In the genomic region with DNA sequence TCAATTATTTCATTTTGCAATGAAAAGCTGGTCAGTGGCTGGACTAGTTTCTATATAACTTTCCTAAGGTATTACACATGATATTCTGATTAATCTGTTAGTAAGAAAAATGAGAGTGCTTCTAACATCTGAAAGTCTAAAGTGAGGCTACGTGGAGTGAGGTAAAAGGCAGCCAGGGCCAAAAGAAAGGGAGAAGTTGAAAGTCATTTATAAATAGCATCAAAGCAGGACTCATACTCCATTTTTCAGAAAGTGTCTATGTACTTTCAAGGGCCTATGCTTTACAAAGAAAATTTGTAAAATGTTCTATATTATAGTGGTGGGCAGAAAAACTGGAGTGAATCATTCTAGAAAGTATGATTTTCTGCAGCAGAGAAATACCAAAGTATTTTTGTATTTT, we compare ENCODE assay signal across 2 cellular contexts.
TF ChIP-seq lines count a peak whose summit lies in the region.

No MANE protein-coding gene starts in this region.

TF ChIP-seq in HEK293, 187 proteins besides CTCF, POLR2A, EP300 and RAD21 (continued from another document):
- TF ChIP-seq, protein P1, sequence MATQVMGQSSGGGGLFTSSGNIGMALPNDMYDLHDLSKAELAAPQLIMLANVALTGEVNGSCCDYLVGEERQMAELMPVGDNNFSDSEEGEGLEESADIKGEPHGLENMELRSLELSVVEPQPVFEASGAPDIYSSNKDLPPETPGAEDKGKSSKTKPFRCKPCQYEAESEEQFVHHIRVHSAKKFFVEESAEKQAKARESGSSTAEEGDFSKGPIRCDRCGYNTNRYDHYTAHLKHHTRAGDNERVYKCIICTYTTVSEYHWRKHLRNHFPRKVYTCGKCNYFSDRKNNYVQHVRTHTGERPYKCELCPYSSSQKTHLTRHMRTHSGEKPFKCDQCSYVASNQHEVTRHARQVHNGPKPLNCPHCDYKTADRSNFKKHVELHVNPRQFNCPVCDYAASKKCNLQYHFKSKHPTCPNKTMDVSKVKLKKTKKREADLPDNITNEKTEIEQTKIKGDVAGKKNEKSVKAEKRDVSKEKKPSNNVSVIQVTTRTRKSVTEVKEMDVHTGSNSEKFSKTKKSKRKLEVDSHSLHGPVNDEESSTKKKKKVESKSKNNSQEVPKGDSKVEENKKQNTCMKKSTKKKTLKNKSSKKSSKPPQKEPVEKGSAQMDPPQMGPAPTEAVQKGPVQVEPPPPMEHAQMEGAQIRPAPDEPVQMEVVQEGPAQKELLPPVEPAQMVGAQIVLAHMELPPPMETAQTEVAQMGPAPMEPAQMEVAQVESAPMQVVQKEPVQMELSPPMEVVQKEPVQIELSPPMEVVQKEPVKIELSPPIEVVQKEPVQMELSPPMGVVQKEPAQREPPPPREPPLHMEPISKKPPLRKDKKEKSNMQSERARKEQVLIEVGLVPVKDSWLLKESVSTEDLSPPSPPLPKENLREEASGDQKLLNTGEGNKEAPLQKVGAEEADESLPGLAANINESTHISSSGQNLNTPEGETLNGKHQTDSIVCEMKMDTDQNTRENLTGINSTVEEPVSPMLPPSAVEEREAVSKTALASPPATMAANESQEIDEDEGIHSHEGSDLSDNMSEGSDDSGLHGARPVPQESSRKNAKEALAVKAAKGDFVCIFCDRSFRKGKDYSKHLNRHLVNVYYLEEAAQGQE (tag by site-specific recombination; IDR thresholded peaks at IDR 0.05): no peak
- TF ChIP-seq PRDM1 (tag by site-specific recombination; IDR thresholded peaks at IDR 0.05) (peak; percentile 68), ZNF585B (tag by site-specific recombination; IDR thresholded peaks at IDR 0.05) (no peak)

TF ChIP-seq in GM12878, 131 proteins besides CTCF, POLR2A, EP300 and RAD21 (continued from another document):
- TF ChIP-seq, protein P2, sequence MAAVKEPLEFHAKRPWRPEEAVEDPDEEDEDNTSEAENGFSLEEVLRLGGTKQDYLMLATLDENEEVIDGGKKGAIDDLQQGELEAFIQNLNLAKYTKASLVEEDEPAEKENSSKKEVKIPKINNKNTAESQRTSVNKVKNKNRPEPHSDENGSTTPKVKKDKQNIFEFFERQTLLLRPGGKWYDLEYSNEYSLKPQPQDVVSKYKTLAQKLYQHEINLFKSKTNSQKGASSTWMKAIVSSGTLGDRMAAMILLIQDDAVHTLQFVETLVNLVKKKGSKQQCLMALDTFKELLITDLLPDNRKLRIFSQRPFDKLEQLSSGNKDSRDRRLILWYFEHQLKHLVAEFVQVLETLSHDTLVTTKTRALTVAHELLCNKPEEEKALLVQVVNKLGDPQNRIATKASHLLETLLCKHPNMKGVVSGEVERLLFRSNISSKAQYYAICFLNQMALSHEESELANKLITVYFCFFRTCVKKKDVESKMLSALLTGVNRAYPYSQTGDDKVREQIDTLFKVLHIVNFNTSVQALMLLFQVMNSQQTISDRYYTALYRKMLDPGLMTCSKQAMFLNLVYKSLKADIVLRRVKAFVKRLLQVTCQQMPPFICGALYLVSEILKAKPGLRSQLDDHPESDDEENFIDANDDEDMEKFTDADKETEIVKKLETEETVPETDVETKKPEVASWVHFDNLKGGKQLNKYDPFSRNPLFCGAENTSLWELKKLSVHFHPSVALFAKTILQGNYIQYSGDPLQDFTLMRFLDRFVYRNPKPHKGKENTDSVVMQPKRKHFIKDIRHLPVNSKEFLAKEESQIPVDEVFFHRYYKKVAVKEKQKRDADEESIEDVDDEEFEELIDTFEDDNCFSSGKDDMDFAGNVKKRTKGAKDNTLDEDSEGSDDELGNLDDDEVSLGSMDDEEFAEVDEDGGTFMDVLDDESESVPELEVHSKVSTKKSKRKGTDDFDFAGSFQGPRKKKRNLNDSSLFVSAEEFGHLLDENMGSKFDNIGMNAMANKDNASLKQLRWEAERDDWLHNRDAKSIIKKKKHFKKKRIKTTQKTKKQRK (IDR thresholded peaks at IDR 0.05; ENCODE audit: low read depth, low read length): no peak
- no peak for TF ChIP-seq RELA (IDR thresholded peaks at IDR 0.05; ENCODE audit: borderline replicate concordance, partially characterized antibody)
